9 cellular contexts compared by ENCODE assay signal in genomic region chr6:81241717-81242116, GRCh38.
DNase-seq lines count a peak whose midpoint lies in the region; ATAC-seq and TF ChIP-seq lines count a peak whose summit lies in the region.
"Had no signal": no experiment of that assay in that cellular context is flagged by ENCODE, and none has a peak within 500 bp of the region (broad histone marks: within the 10 kb centered on the region; RNA-seq: fewer than 3 reads in every experiment).

No MANE protein-coding gene starts in this region.

- peaks cover 0 to 1% (median 0%) of the 10 kb centered on the region in 3 donors for H3K27me3 Mint-ChIP-seq in CD14-positive monocyte (ENCODE audit: low read depth in 3 of 3)

- TF ChIP-seq EP300 in ovary (IDR thresholded peaks at IDR 0.05), result no peak

- H3K36me3 ChIP-seq in BE2C (no peaks in the 10 kb centered on the region), WERI-Rb-1 (no peaks in the 10 kb centered on the region), ovary (no peaks in the 10 kb centered on the region)

- H3K9me3 Mint-ChIP-seq in CD14-positive monocyte, result peaks cover 0 to 3% (median 0%) of the 10 kb centered on the region in 7 donors

- H3K9me3 ChIP-seq in BE2C, result no peaks in the 10 kb centered on the region; the same call in 1 of the 2 replicates
- no peaks in the 10 kb centered on the region for H3K9me3 ChIP-seq in WERI-Rb-1 (ENCODE audit: severe bottlenecking)
- no peaks in the 10 kb centered on the region for H3K9me3 ChIP-seq in ovary

- H3K27ac Mint-ChIP-seq in CD14-positive monocyte, result no peak overlapping the region

- H3K4me3 Mint-ChIP-seq in CD14-positive monocyte, result no peak overlapping the region

- no peaks in the 10 kb centered on the region for H3K4me1 Mint-ChIP-seq in CD14-positive monocyte

- H3K4me1 ChIP-seq in BE2C (no peaks in the 10 kb centered on the region), ovary (ENCODE audit: insufficient read depth) (no peaks in the 10 kb centered on the region)

- no peak for DNase-seq in BE2C
- DNase-seq in HuH-7.5 (ENCODE audit: low spot score), result peak; percentile 27
- DNase-seq in WERI-Rb-1, result no peak
- peak; percentile 5 for DNase-seq in kidney glomerular epithelial cell (lab: John Stamatoyannopoulos, UW)
- DNase-seq in CD14-positive monocyte (ENCODE audit: low spot score), result no peak
- DNase-seq in ovary, result no peak
- DNase-seq: NCI-H345 had no signal

- WGBS in ovary, 3 donors, result 57 to 61% (median 60%) methylated on average over 2 of the region's 2 CpGs

- H3K36me3 Mint-ChIP-seq in CD14-positive monocyte, result no peaks in the 10 kb centered on the region

- TF ChIP-seq POLR2A in ovary (IDR thresholded peaks at IDR 0.05), result no peak

- no peak overlapping the region for H3K4me3 ChIP-seq in BE2C (ENCODE audit: low read depth, low read length)
- H3K4me3 ChIP-seq in WERI-Rb-1 (ENCODE audit: low read depth, low read length), result no peak overlapping the region
- H3K4me3 ChIP-seq in ovary, result no peak overlapping the region

- H3K27me3 ChIP-seq in BE2C, result no peaks in the 10 kb centered on the region
- no peaks in the 10 kb centered on the region for H3K27me3 ChIP-seq in WERI-Rb-1 (ENCODE audit: insufficient read depth, low read depth, severe bottlenecking)
- no peaks in the 10 kb centered on the region for H3K27me3 ChIP-seq in ovary

- ATAC-seq in GM18873 (IDR thresholded peaks at IDR 0.05; ENCODE audit: low FRiP score, unreplicated experiment) (no peak), GM21737 (IDR thresholded peaks at IDR 0.05; ENCODE audit: unreplicated experiment) (no peak)

- peak; percentile 63 for TF ChIP-seq CTCF in BE2C (IDR thresholded peaks at IDR 0.05; ENCODE audit: low read depth, low read length)
- TF ChIP-seq CTCF in WERI-Rb-1 (IDR thresholded peaks at IDR 0.05; ENCODE audit: low read depth, low read length), result peak; percentile 30; the same call in 1 of the 2 replicates
- no peak for TF ChIP-seq CTCF in CD14-positive monocyte (IDR thresholded peaks at IDR 0.05)
- no peak for TF ChIP-seq CTCF in ovary (IDR thresholded peaks at IDR 0.05)

- intact Hi-C loops in CD14-positive monocyte (cut with micrococcal nuclease), result no loop called here
- intact Hi-C loops in ovary (cut with DNase I), result no loop called here

- no peak overlapping the region for H3K27ac ChIP-seq in WERI-Rb-1
- no peak overlapping the region for H3K27ac ChIP-seq in ovary

Comparison
In these comparisons a context has a peak if more than half of its experiments do, and no peak if none do; other contexts are left out.
1. DNase-seq: peak in HuH-7.5 (single experiment) and kidney glomerular epithelial cell (single experiment); none in BE2C (single experiment), WERI-Rb-1 (single experiment), CD14-positive monocyte (single experiment) and ovary (0 of 5).
2. CTCF ChIP-seq: peak in BE2C (single experiment) and WERI-Rb-1 (single experiment); none in CD14-positive monocyte (single experiment) and ovary (0 of 3).